Comparison of ENCODE assay signal across 12 cellular contexts in genomic region chr11:311008-311748, GRCh38. TPM values are rescaled to one million over a fixed set of nuclear protein-coding genes. Genes with fewer than 3 reads are reported as not detected.
DNase-seq lines count a peak whose midpoint lies in the region; ATAC-seq and TF ChIP-seq lines count a peak whose summit lies in the region.
"Not testable (repeated sequence)": the region's sequence is repeated elsewhere in the genome, so short reads cannot be mapped to it uniquely, and the experiment has no call there.
"Had no signal": no experiment of that assay in that cellular context is flagged by ENCODE, and none has a peak within 500 bp of the region (broad histone marks: within the 10 kb centered on the region; RNA-seq: fewer than 3 reads in every experiment).

No MANE protein-coding gene starts in this region.

- intact Hi-C loops in activated CD4-positive, alpha-beta T cell treated with anti-CD3 and anti-CD28 coated beads, Interleukin-2, amount 10 ng/mL, durations not matched to agents 24 days and 14 days (cut with micrococcal nuclease); Right ventricle myocardium inferior (cut with DNase I); spleen (cut with DNase I; ENCODE audit: low total_unique reads): not testable (repeated sequence)

- DNase-seq in AG09309 (ENCODE audit: low read depth); activated CD4-positive, alpha-beta T cell treated with anti-CD3 and anti-CD28 coated beads, Interleukin-2, amount 10 ng/mL, durations not matched to agents 24 days and 14 days; Right ventricle myocardium inferior (ENCODE audit: missing footprints): not testable (repeated sequence)
- DNase-seq in spleen = peak; percentile 84

- H3K9me3 ChIP-seq in muscle layer of duodenum (ENCODE audit: control insufficient read depth in 1 of 2, low read length in 2 of 2); spleen: not testable (repeated sequence)

- not testable (repeated sequence) for TF ChIP-seq POLR2A in spleen (IDR thresholded peaks at IDR 0.05)

- not testable (repeated sequence) for H3K27me3 Mint-ChIP-seq in activated CD4-positive, alpha-beta T cell treated with anti-CD3 and anti-CD28 coated beads, Interleukin-2, amount 10 ng/mL, durations not matched to agents 24 days and 14 days
- peaks cover 40% of the 10 kb centered on the region for H3K27me3 Mint-ChIP-seq in brain

- peaks cover 37% of the 10 kb centered on the region for H3K4me1 Mint-ChIP-seq in activated CD4-positive, alpha-beta T cell treated with anti-CD3 and anti-CD28 coated beads, Interleukin-2, amount 10 ng/mL, durations not matched to agents 24 days and 14 days
- peaks cover 50% of the 10 kb centered on the region for H3K4me1 Mint-ChIP-seq in brain

- peak overlapping the region; percentile 7 for H3K27ac ChIP-seq in muscle layer of duodenum (ENCODE audit: low read length)
- H3K27ac ChIP-seq in spleen = peak overlapping the region; percentile 46 to 98 (median 96)

- H3K36me3 ChIP-seq in muscle layer of duodenum (ENCODE audit: control insufficient read depth in 1 of 2, insufficient read depth in 2 of 2, low read length in 2 of 2) = not testable (repeated sequence)
- H3K36me3 ChIP-seq in spleen = peaks cover 0 to 19% (median 6%) of the 10 kb centered on the region in 6 donors

- 0 to 2% (median 0%) methylated on average over 8 to 10 of the region's 71 CpGs; no CpG with 5 or more reads in 2 of the 5 donors for WGBS in spleen, 5 donors

- not testable (repeated sequence) for H3K27me3 ChIP-seq in muscle layer of duodenum (ENCODE audit: low read depth, low read length); spleen (replicated peaks in 1 of 7)

- peak overlapping the region; percentile 98 for H3K27ac Mint-ChIP-seq in activated CD4-positive, alpha-beta T cell treated with anti-CD3 and anti-CD28 coated beads, Interleukin-2, amount 10 ng/mL, durations not matched to agents 24 days and 14 days
- peak overlapping the region in 4 of 5 experiments; percentile 60 to 90 (median 76) for H3K27ac Mint-ChIP-seq in brain

- ATAC-seq in GM19324 (IDR thresholded peaks at IDR 0.05; ENCODE audit: low FRiP score, unreplicated experiment) (peak; percentile 32), HG03432 (IDR thresholded peaks at IDR 0.05; ENCODE audit: unreplicated experiment) (peak; percentile 43), Right ventricle myocardium inferior (peak; percentile 61)

- TF ChIP-seq CTCF in AG09309 (IDR thresholded peaks at IDR 0.05; ENCODE audit: control insufficient read depth, insufficient read depth, low read depth, low read length, missing control alignments); brain (conservative IDR thresholded peaks at IDR 0.05): not testable (repeated sequence)
- TF ChIP-seq CTCF in spleen (IDR thresholded peaks at IDR 0.05 in 8 of 11, conservative IDR thresholded peaks at IDR 0.05 in 3 of 11) = peak in 2 of 11 experiments; percentile 30 to 43

- H3K4me3 Mint-ChIP-seq in activated CD4-positive, alpha-beta T cell treated with anti-CD3 and anti-CD28 coated beads, Interleukin-2, amount 10 ng/mL, durations not matched to agents 24 days and 14 days = peak overlapping the region; percentile 96
- peak overlapping the region; percentile 66 to 84 (median 77) for H3K4me3 Mint-ChIP-seq in brain

- peaks cover 42% of the 10 kb centered on the region for H3K36me3 Mint-ChIP-seq in activated CD4-positive, alpha-beta T cell treated with anti-CD3 and anti-CD28 coated beads, Interleukin-2, amount 10 ng/mL, durations not matched to agents 24 days and 14 days (ENCODE audit: low read depth)
- not testable (repeated sequence) for H3K36me3 Mint-ChIP-seq in brain

- peaks cover 7 to 15% of the 10 kb centered on the region in 2 donors for H3K4me1 ChIP-seq in muscle layer of duodenum (ENCODE audit: control insufficient read depth in 1 of 2, insufficient read depth in 2 of 2, low read length in 2 of 2)
- H3K4me1 ChIP-seq in spleen = peaks cover 38 to 82% (median 65%) of the 10 kb centered on the region in 6 donors

- peak overlapping the region; percentile 9; the same call in 1 of the 2 replicates for H3K4me3 ChIP-seq in AG09309 (ENCODE audit: control insufficient read depth, low read depth, low read length)
- peak overlapping the region in 1 of 2 donors; percentile 30 for H3K4me3 ChIP-seq in muscle layer of duodenum (ENCODE audit: low read depth in 1 of 2, low read length in 2 of 2)
- peak overlapping the region in 5 of 8 donors; percentile 17 to 89 (median 76) for H3K4me3 ChIP-seq in spleen

- H3K9me3 Mint-ChIP-seq in activated CD4-positive, alpha-beta T cell treated with anti-CD3 and anti-CD28 coated beads, Interleukin-2, amount 10 ng/mL, durations not matched to agents 24 days and 14 days; brain: not testable (repeated sequence)

RNA-seq across cellular contexts. Expression of gene IFITM1, which starts 2.7 kb away (rescaled TPM):
- 241 and 256 TPM in 2 replicates for total RNA-seq in activated CD4-positive, alpha-beta T cell treated with anti-CD3 and anti-CD28 coated beads, Interleukin-2, amount 10 ng/mL, durations not matched to agents 24 days and 14 days
- 147 TPM for polyA plus RNA-seq in brain (ENCODE audit: insufficient read depth, low read depth, low replicate concordance)
- 125 TPM for total RNA-seq in Right ventricle myocardium inferior
- total RNA-seq in spleen = 100 to 1,000 TPM; 333 to 670 (median 510) TPM
- polyA plus RNA-seq in spleen = 100 to 1,000 TPM; 314 to 496 (median 327) TPM

RNA-seq across cellular contexts. Expression of gene IFITM2, which starts 3.6 kb away (rescaled TPM):
- 659 and 674 TPM in 2 replicates for total RNA-seq in activated CD4-positive, alpha-beta T cell treated with anti-CD3 and anti-CD28 coated beads, Interleukin-2, amount 10 ng/mL, durations not matched to agents 24 days and 14 days
- polyA plus RNA-seq in brain (ENCODE audit: insufficient read depth, low read depth, low replicate concordance) = 126 TPM
- 253 TPM for total RNA-seq in Right ventricle myocardium inferior
- 1,000 to 10,000 TPM in 4 of 7 donors, 100 to 1,000 TPM in 3; 507 to 1,635 (median 1,062) TPM for total RNA-seq in spleen
- polyA plus RNA-seq in spleen = 1,000 to 10,000 TPM in 1 of 3 donors, 100 to 1,000 TPM in 2; 680 to 1,006 (median 885) TPM

RNA-seq across cellular contexts. Expression of gene IFITM3, which starts 9.5 kb away (rescaled TPM):
- total RNA-seq in activated CD4-positive, alpha-beta T cell treated with anti-CD3 and anti-CD28 coated beads, Interleukin-2, amount 10 ng/mL, durations not matched to agents 24 days and 14 days = 5.0 and 6.0 TPM in 2 replicates
- polyA plus RNA-seq in brain (ENCODE audit: insufficient read depth, low read depth, low replicate concordance) (304 TPM), spleen (100 to 1,000 TPM; 391 to 618 (median 599) TPM)
- total RNA-seq in Right ventricle myocardium inferior (401 TPM), spleen (100 to 1,000 TPM; 314 to 942 (median 472) TPM)

RNA-seq across cellular contexts. Expression of gene IFITM5, which starts 11.9 kb away (rescaled TPM):
- not detected in 2 replicates for total RNA-seq in activated CD4-positive, alpha-beta T cell treated with anti-CD3 and anti-CD28 coated beads, Interleukin-2, amount 10 ng/mL, durations not matched to agents 24 days and 14 days
- polyA plus RNA-seq in brain (ENCODE audit: insufficient read depth, low read depth, low replicate concordance) (not detected), spleen (not detected)
- total RNA-seq in Right ventricle myocardium inferior (not detected), spleen (not detected)
- total RNA-seq: A673, adrenal gland, LHCN-M2, renal cortical epithelial cell had no signal
- polyA plus RNA-seq: adrenal gland had no signal

RNA-seq across cellular contexts. Expression of gene PGGHG, which starts 22.3 kb away (rescaled TPM):
- total RNA-seq in activated CD4-positive, alpha-beta T cell treated with anti-CD3 and anti-CD28 coated beads, Interleukin-2, amount 10 ng/mL, durations not matched to agents 24 days and 14 days = 136 and 142 TPM in 2 replicates
- 1.0 TPM for polyA plus RNA-seq in brain (ENCODE audit: insufficient read depth, low read depth, low replicate concordance)
- total RNA-seq in Right ventricle myocardium inferior = 10.0 TPM
- total RNA-seq in spleen = 100 to 1,000 TPM in 6 of 7 donors, 10 to 100 TPM in 1; 53.4 to 182 (median 128) TPM
- polyA plus RNA-seq in spleen = 100 to 1,000 TPM; 127 to 250 (median 134) TPM

Comparison
In these comparisons a context has a peak if more than half of its experiments do, and no peak if none do; other contexts are left out.
1. RNA of gene IFITM3, which starts 9.5 kb away (total RNA-seq): 314 to 942 TPM in spleen and 401 TPM in Right ventricle myocardium inferior (single experiment); 5.0 to 6.0 TPM in activated CD4-positive, alpha-beta T cell treated with anti-CD3 and anti-CD28 coated beads, Interleukin-2, amount 10 ng/mL, durations not matched to agents 24 days and 14 days; every median in the first group is over 10 times any median in the second.
2. Peak in every context shown above with its lines, with median percentiles within 50 percentile points of each other: ATAC-seq.